Comparison of ENCODE assay signal across 3 cellular contexts in genomic region chr2:44329343-44329742, GRCh38.
A peak's percentile ranks its signal among the peaks of the same experiment; 100 is the strongest.
TF ChIP-seq lines count a peak whose summit lies in the region.

No MANE protein-coding gene starts in this region.

TF ChIP-seq in HepG2, 621 proteins besides CTCF, POLR2A, EP300 and RAD21:
- TF ChIP-seq THYN1 (CRISPR knock-in tag; IDR thresholded peaks at IDR 0.05; ENCODE audit: borderline replicate concordance, low read depth) (no peak), MAFK (conservative IDR thresholded peaks at IDR 0.05 in 1 of 2, IDR thresholded peaks at IDR 0.05 in 1 of 2; ENCODE audit: low read length in 2 of 2) (peak; percentile 66 to 73), MAFF (IDR thresholded peaks at IDR 0.05; ENCODE audit: low read depth, low read length) (peak; percentile 58; the same call in 1 of the 2 replicates), ZBTB43 (CRISPR knock-in tag; conservative IDR thresholded peaks at IDR 0.05) (no peak)

TF ChIP-seq in IMR-90, 13 proteins besides CTCF, POLR2A, EP300 and RAD21:
- TF ChIP-seq MAFK (IDR thresholded peaks at IDR 0.05; ENCODE audit: low read depth, low read length) (0 out of 2 replicates have a peak, but pooled peaks have one; percentile 22), NFE2L2 (IDR thresholded peaks at IDR 0.05; ENCODE audit: low read depth, low read length) (no peak), BHLHE40 (IDR thresholded peaks at IDR 0.05; ENCODE audit: low read depth, low read length) (no peak)

TF ChIP-seq in K562, 482 proteins besides CTCF, POLR2A, EP300 and RAD21:
- TF ChIP-seq ZNF24 (IDR thresholded peaks at IDR 0.05) (no peak), ZNF316 (IDR thresholded peaks at IDR 0.05) (peak; percentile 47; the same call in 1 of the 2 replicates), NR0B1 (IDR thresholded peaks at IDR 0.05; ENCODE audit: partially characterized antibody) (no peak), C11orf30 (IDR thresholded peaks at IDR 0.05; ENCODE audit: low read depth) (peak; percentile 41; the same call in 1 of the 2 replicates), PTTG1 (tag; IDR thresholded peaks at IDR 0.05; ENCODE audit: low read depth) (no peak), TCF15 (CRISPR knock-in tag; IDR thresholded peaks at IDR 0.05) (no peak), U2AF1 (optimal IDR thresholded peaks at IDR 0.05; ENCODE audit: low read depth, low read length) (no peak)
